Comparison of ENCODE assay signal across 8 cellular contexts in genomic region chr6:30763618-30764489, GRCh38. TPM values are rescaled to one million over a fixed set of nuclear protein-coding genes. Genes with fewer than 3 reads are reported as not detected.
DNase-seq lines count a peak whose midpoint lies in the region; ATAC-seq, FAIRE-seq and TF ChIP-seq lines count a peak whose summit lies in the region.

No MANE protein-coding gene starts in this region.

- peaks cover 47% of the 10 kb centered on the region for H3K4me1 Mint-ChIP-seq in activated T-helper 1 cell treated with anti-CD3 and anti-CD28 coated beads, Interleukin-12 subunit alpha, Interleukin-12 subunit beta, Interleukin-2, Interleukin-4 antibody, amounts not matched to agents 30 ng/mL and 10 ng/mL and 1 ng/mL, durations not matched to agents 14 hours and 24 hours and 36 hours (ENCODE audit: low read depth)

- no peaks in the 10 kb centered on the region for H3K27me3 ChIP-seq in keratinocyte (ENCODE audit: control insufficient read depth, extremely low read depth, insufficient read depth, low read length)

- H2AFZ ChIP-seq in keratinocyte (ENCODE audit: control insufficient read depth, low read length), result peak overlapping the region; percentile 59

- H4K20me1 ChIP-seq in keratinocyte (ENCODE audit: control insufficient read depth, extremely low read depth, insufficient read depth, low read length), result no peaks in the 10 kb centered on the region

- no peak for FAIRE-seq in keratinocyte (lab: Jason Lieb, UNC)

- no peaks in the 10 kb centered on the region for H3K79me2 ChIP-seq in keratinocyte (ENCODE audit: control insufficient read depth, insufficient read depth, low read length)

- H3K27me3 Mint-ChIP-seq in activated T-helper 1 cell treated with anti-CD3 and anti-CD28 coated beads, Interleukin-12 subunit alpha, Interleukin-12 subunit beta, Interleukin-2, Interleukin-4 antibody, amounts not matched to agents 30 ng/mL and 10 ng/mL and 1 ng/mL, durations not matched to agents 14 hours and 24 hours and 36 hours (ENCODE audit: insufficient read depth), result peaks cover 8% of the 10 kb centered on the region

- H3K4me1 ChIP-seq in keratinocyte (ENCODE audit: control insufficient read depth, extremely low read depth, insufficient read depth, low read length), result peaks cover 59% of the 10 kb centered on the region

- peak overlapping the region; percentile 73 for H3K27ac Mint-ChIP-seq in activated T-helper 1 cell treated with anti-CD3 and anti-CD28 coated beads, Interleukin-12 subunit alpha, Interleukin-12 subunit beta, Interleukin-2, Interleukin-4 antibody, amounts not matched to agents 30 ng/mL and 10 ng/mL and 1 ng/mL, durations not matched to agents 14 hours and 24 hours and 36 hours

- intact Hi-C loops in activated T-helper 1 cell treated with anti-CD3 and anti-CD28 coated beads, Interleukin-12 subunit alpha, Interleukin-12 subunit beta, Interleukin-2, Interleukin-4 antibody, amounts not matched to agents 30 ng/mL and 10 ng/mL and 1 ng/mL, durations not matched to agents 14 hours and 24 hours and 36 hours (cut with micrococcal nuclease), result no loop called here

- ATAC-seq in HG02759 (IDR thresholded peaks at IDR 0.05; ENCODE audit: unreplicated experiment) (peak; percentile 52), GM21390 (IDR thresholded peaks at IDR 0.05; ENCODE audit: unreplicated experiment) (no peak), GM18519 (IDR thresholded peaks at IDR 0.05; ENCODE audit: low FRiP score, unreplicated experiment) (no peak), GM18505 (IDR thresholded peaks at IDR 0.05; ENCODE audit: unreplicated experiment) (no peak)

- peak overlapping the region; percentile 50 for H3K9ac ChIP-seq in keratinocyte (ENCODE audit: control insufficient read depth, extremely low read depth, insufficient read depth, low read length)

- H3K4me3 ChIP-seq in keratinocyte (ENCODE audit: control insufficient read depth in 2 of 3, extremely low read depth in 1 of 3, insufficient read depth in 2 of 3, low read depth in 1 of 3, low read length in 3 of 3), result no peak overlapping the region

- H3K36me3 Mint-ChIP-seq in activated T-helper 1 cell treated with anti-CD3 and anti-CD28 coated beads, Interleukin-12 subunit alpha, Interleukin-12 subunit beta, Interleukin-2, Interleukin-4 antibody, amounts not matched to agents 30 ng/mL and 10 ng/mL and 1 ng/mL, durations not matched to agents 14 hours and 24 hours and 36 hours (ENCODE audit: low read depth), result peaks cover 4% of the 10 kb centered on the region

- H3K27ac ChIP-seq in keratinocyte (ENCODE audit: control insufficient read depth, insufficient read depth, low read length), result peak overlapping the region; percentile 86

- no peaks in the 10 kb centered on the region for H3K9me3 ChIP-seq in keratinocyte (ENCODE audit: control insufficient read depth, low read depth, low read length)

- no peaks in the 10 kb centered on the region for H3K9me3 Mint-ChIP-seq in activated T-helper 1 cell treated with anti-CD3 and anti-CD28 coated beads, Interleukin-12 subunit alpha, Interleukin-12 subunit beta, Interleukin-2, Interleukin-4 antibody, amounts not matched to agents 30 ng/mL and 10 ng/mL and 1 ng/mL, durations not matched to agents 14 hours and 24 hours and 36 hours

- dilution Hi-C loops in keratinocyte (cut with MboI; ENCODE audit: extremely low pct_ligation_motif_present, low sequenced_read_pairs), result no loop called here

- peak in 1 of 3 experiments; percentile 20 for TF ChIP-seq CTCF in keratinocyte (optimal IDR thresholded peaks at IDR 0.05 in 1 of 3, IDR thresholded peaks at IDR 0.05 in 1 of 3, conservative IDR thresholded peaks at IDR 0.05 in 1 of 3; ENCODE audit: extremely low read depth in 1 of 3, insufficient read depth in 2 of 3, low read length in 3 of 3)

- H3K36me3 ChIP-seq in keratinocyte (ENCODE audit: control insufficient read depth in 2 of 2, extremely low read depth in 1 of 2, insufficient read depth in 2 of 2, low read length in 2 of 2), result no peaks in the 10 kb centered on the region

- no peaks in the 10 kb centered on the region for H3K9me1 ChIP-seq in keratinocyte (ENCODE audit: control insufficient read depth, extremely low read depth, insufficient read depth, low read length)

- no peak overlapping the region for H3K4me3 Mint-ChIP-seq in activated T-helper 1 cell treated with anti-CD3 and anti-CD28 coated beads, Interleukin-12 subunit alpha, Interleukin-12 subunit beta, Interleukin-2, Interleukin-4 antibody, amounts not matched to agents 30 ng/mL and 10 ng/mL and 1 ng/mL, durations not matched to agents 14 hours and 24 hours and 36 hours

- DNase-seq in COLO829 (ENCODE audit: low spot score) (peak; percentile 95), keratinocyte (ENCODE audit: low read depth, low spot score) (no peak), NOMO-1 treated with DMSO at 0.1 percent for 48 hours (lab: John Stamatoyannopoulos, UW; ENCODE audit: unreplicated experiment) (no peak)
- no peak for DNase-seq in activated T-helper 1 cell treated with anti-CD3 and anti-CD28 coated beads, Interleukin-12 subunit alpha, Interleukin-12 subunit beta, Interleukin-2, Interleukin-4 antibody, amounts not matched to agents 30 ng/mL and 10 ng/mL and 1 ng/mL, durations not matched to agents 14 hours and 24 hours and 36 hours (ENCODE audit: low spot score)

- peak overlapping the region; percentile 31 for H3K4me2 ChIP-seq in keratinocyte (ENCODE audit: control insufficient read depth, extremely low read depth, insufficient read depth, low read depth, low read length)

- TF ChIP-seq POLR2A in GM18505 (IDR thresholded peaks at IDR 0.05; ENCODE audit: borderline replicate concordance, extremely low read depth, insufficient read depth, insufficient read length), result no peak

RNA-seq across cellular contexts. Expression of gene IER3, which starts 19.5 kb away (rescaled TPM):
- 578 and 603 TPM in 2 replicates for total RNA-seq in activated T-helper 1 cell treated with anti-CD3 and anti-CD28 coated beads, Interleukin-12 subunit alpha, Interleukin-12 subunit beta, Interleukin-2, Interleukin-4 antibody, amounts not matched to agents 30 ng/mL and 10 ng/mL and 1 ng/mL, durations not matched to agents 14 hours and 24 hours and 36 hours
- polyA plus RNA-seq in keratinocyte, result 171 to 289 TPM (median 277 TPM) in 3 replicates
- polyA plus RNA-seq in keratinocyte (2011; ENCODE audit: low read depth), result 212 TPM
- polyA plus RNA-seq in keratinocyte (2011; cell fraction: cytosol; rRNA removed), result 139 and 176 TPM in 2 replicates
- 516 and 549 TPM in 2 replicates for polyA plus RNA-seq in keratinocyte (2011; cell fraction: nucleus; rRNA removed)
- polyA plus RNA-seq in keratinocyte (2012; ENCODE audit: low replicate concordance), result 226 and 373 TPM in 2 replicates
- 46.6 to 116 TPM (median 58.4 TPM) in 3 replicates for polyA minus RNA-seq in keratinocyte
- polyA minus RNA-seq in keratinocyte (2011; cell fraction: cytosol; rRNA and poly(A)+ RNA removed), result 239 TPM
- polyA minus RNA-seq in keratinocyte (2011; cell fraction: nucleus; rRNA and poly(A)+ RNA removed), result 82.4 and 85.6 TPM in 2 replicates

RNA-seq across cellular contexts. Expression of gene FLOT1, which starts 21.4 kb away (rescaled TPM):
- 252 and 262 TPM in 2 replicates for total RNA-seq in activated T-helper 1 cell treated with anti-CD3 and anti-CD28 coated beads, Interleukin-12 subunit alpha, Interleukin-12 subunit beta, Interleukin-2, Interleukin-4 antibody, amounts not matched to agents 30 ng/mL and 10 ng/mL and 1 ng/mL, durations not matched to agents 14 hours and 24 hours and 36 hours
- polyA plus RNA-seq in keratinocyte, result 21.6 to 23.8 TPM (median 22.1 TPM) in 3 replicates
- 52.5 TPM for polyA plus RNA-seq in keratinocyte (2011; ENCODE audit: low read depth)
- polyA plus RNA-seq in keratinocyte (2011; cell fraction: cytosol; rRNA removed), result 14.9 and 21.3 TPM in 2 replicates
- 21.6 and 22.0 TPM in 2 replicates for polyA plus RNA-seq in keratinocyte (2011; cell fraction: nucleus; rRNA removed)
- 19.5 and 22.0 TPM in 2 replicates for polyA plus RNA-seq in keratinocyte (2012; ENCODE audit: low replicate concordance)
- polyA minus RNA-seq in keratinocyte, result 23.2 to 52.7 TPM (median 25.6 TPM) in 3 replicates
- polyA minus RNA-seq in keratinocyte (2011; cell fraction: cytosol; rRNA and poly(A)+ RNA removed), result 16.3 TPM
- 14.8 and 19.5 TPM in 2 replicates for polyA minus RNA-seq in keratinocyte (2011; cell fraction: nucleus; rRNA and poly(A)+ RNA removed)

RNA-seq across cellular contexts. Expression of gene TUBB, which starts 43.7 kb away (rescaled TPM):
- 1,001 and 1,002 TPM in 2 replicates for total RNA-seq in activated T-helper 1 cell treated with anti-CD3 and anti-CD28 coated beads, Interleukin-12 subunit alpha, Interleukin-12 subunit beta, Interleukin-2, Interleukin-4 antibody, amounts not matched to agents 30 ng/mL and 10 ng/mL and 1 ng/mL, durations not matched to agents 14 hours and 24 hours and 36 hours
- 1,010 to 1,517 TPM (median 1,159 TPM) in 3 replicates for polyA plus RNA-seq in keratinocyte
- 84.6 TPM for polyA plus RNA-seq in keratinocyte (2011; ENCODE audit: low read depth)
- polyA plus RNA-seq in keratinocyte (2011; cell fraction: cytosol; rRNA removed), result 1,081 and 1,086 TPM in 2 replicates
- 643 and 747 TPM in 2 replicates for polyA plus RNA-seq in keratinocyte (2011; cell fraction: nucleus; rRNA removed)
- 276 and 1,138 TPM in 2 replicates for polyA plus RNA-seq in keratinocyte (2012; ENCODE audit: low replicate concordance)
- polyA minus RNA-seq in keratinocyte, result 1,680 to 1,870 TPM (median 1,801 TPM) in 3 replicates
- polyA minus RNA-seq in keratinocyte (2011; cell fraction: cytosol; rRNA and poly(A)+ RNA removed), result 842 TPM
- 371 and 465 TPM in 2 replicates for polyA minus RNA-seq in keratinocyte (2011; cell fraction: nucleus; rRNA and poly(A)+ RNA removed)

RNA-seq across cellular contexts. Expression of gene MDC1, which starts 46.8 kb away (rescaled TPM):
- total RNA-seq in activated T-helper 1 cell treated with anti-CD3 and anti-CD28 coated beads, Interleukin-12 subunit alpha, Interleukin-12 subunit beta, Interleukin-2, Interleukin-4 antibody, amounts not matched to agents 30 ng/mL and 10 ng/mL and 1 ng/mL, durations not matched to agents 14 hours and 24 hours and 36 hours, result 93.7 and 95.7 TPM in 2 replicates
- 4.2 to 10.0 TPM (median 6.9 TPM) in 3 replicates for polyA plus RNA-seq in keratinocyte
- polyA plus RNA-seq in keratinocyte (2011; ENCODE audit: low read depth), result 2.8 TPM
- 5.3 TPM in 2 replicates for polyA plus RNA-seq in keratinocyte (2011; cell fraction: cytosol; rRNA removed)
- polyA plus RNA-seq in keratinocyte (2011; cell fraction: nucleus; rRNA removed), result 25.1 and 29.9 TPM in 2 replicates
- 5.5 and 41.2 TPM in 2 replicates for polyA plus RNA-seq in keratinocyte (2012; ENCODE audit: low replicate concordance)
- 5.6 to 43.2 TPM (median 10.2 TPM) in 3 replicates for polyA minus RNA-seq in keratinocyte
- polyA minus RNA-seq in keratinocyte (2011; cell fraction: cytosol; rRNA and poly(A)+ RNA removed), result 4.2 TPM
- polyA minus RNA-seq in keratinocyte (2011; cell fraction: nucleus; rRNA and poly(A)+ RNA removed), result 9.6 and 14.6 TPM in 2 replicates
